ENCODE assay signal across 28 cellular contexts in the genomic region with DNA sequence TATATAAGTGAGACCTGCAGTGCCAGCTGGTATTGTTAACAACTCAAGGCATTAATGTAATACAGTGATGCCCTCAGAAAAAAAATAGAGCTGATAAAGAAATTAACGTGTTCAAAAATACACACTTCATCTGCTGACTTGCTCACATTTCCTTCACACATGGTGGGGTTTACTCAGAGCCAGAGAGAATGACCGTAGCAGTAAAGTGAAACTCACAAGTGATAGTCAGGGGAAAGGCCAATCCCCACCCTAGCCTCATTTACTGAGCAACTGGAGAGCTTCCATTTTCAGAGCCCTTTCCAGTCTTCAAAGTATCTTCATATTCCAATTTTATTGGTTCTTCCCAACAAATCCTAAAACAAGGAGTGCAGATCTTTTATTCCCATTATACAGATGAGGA.
DNase-seq lines count a peak whose midpoint lies in the region; ATAC-seq and TF ChIP-seq lines count a peak whose summit lies in the region.
"Had no signal": no experiment of that assay in that cellular context is flagged by ENCODE, and none has a peak within 500 bp of the region (broad histone marks: within the 10 kb centered on the region; RNA-seq: fewer than 3 reads in every experiment).

No MANE protein-coding gene starts in this region.

- H3K36me3 ChIP-seq in tibial nerve, result no peaks in the 10 kb centered on the region
- H3K36me3 ChIP-seq: breast epithelium had no signal

- WGBS in tibial nerve, 2 donors, result 75 to 82% methylated on average over 2 of the region's 2 CpGs

- H3K27me3 ChIP-seq in tibial nerve, result no peaks in the 10 kb centered on the region
- H3K27me3 ChIP-seq: breast epithelium had no signal

- no peak for TF ChIP-seq POLR2A in tibial nerve (IDR thresholded peaks at IDR 0.05)

- ATAC-seq in GM18498 (IDR thresholded peaks at IDR 0.05; ENCODE audit: unreplicated experiment) (peak; percentile 58), GM19351 (IDR thresholded peaks at IDR 0.05; ENCODE audit: unreplicated experiment) (peak; percentile 67), HG02759 (IDR thresholded peaks at IDR 0.05; ENCODE audit: unreplicated experiment) (peak; percentile 72)
- ATAC-seq: activated CD4-positive, CD25-positive, alpha-beta regulatory T cell treated with anti-CD3 and anti-CD28 coated beads, Interleukin-2, amount 50 U/mL, for 24 hours; activated T-helper 17 cell treated with anti-CD3 and anti-CD28 coated beads, Interleukin-2, amount 50 U/mL, for 72 hours; CD8-positive, alpha-beta T cell; natural killer cell had no signal

- TF ChIP-seq EP300 in tibial nerve (IDR thresholded peaks at IDR 0.05), result no peak

- H3K9me3 ChIP-seq in tibial nerve, result no peaks in the 10 kb centered on the region
- H3K9me3 ChIP-seq: breast epithelium had no signal

- no peak overlapping the region for H3K27ac ChIP-seq in tibial nerve
- H3K27ac ChIP-seq: breast epithelium, KMS-11, SK-N-MC had no signal

- DNase-seq in LHCN-M2 (ENCODE audit: low read depth), result peak; percentile 4
- no peak for DNase-seq in tibial nerve (ENCODE audit: low spot score in 2 of 2)
- DNase-seq in A172 (ENCODE audit: low spot score), result no peak
- DNase-seq in DMS114 treated with DMSO at 0.1 percent for 48 hours (lab: John Stamatoyannopoulos, UW; ENCODE audit: unreplicated experiment), result no peak
- no peak for DNase-seq in stimulated activated CD4-positive, alpha-beta T cell treated with anti-CD3 and anti-CD28 coated beads, Interleukin-12 subunit alpha, Interleukin-12 subunit beta, amount 100 ng/mL, for 4 hours
- DNase-seq: activated CD4-positive, alpha-beta memory T cell treated with anti-CD3 and anti-CD28 coated beads, Interleukin-2, amount 10 ng/mL, durations not matched to agents 7 days and 5 days; activated CD8-positive, alpha-beta memory T cell treated with anti-CD3 and anti-CD28 coated beads, Interleukin-2, amount 50 U/mL, for 48 hours; activated naive CD4-positive, alpha-beta T cell treated with anti-CD3 and anti-CD28 coated beads, Interleukin-2, amount 50 U/mL, for 16 hours; amygdala; CD8-positive, alpha-beta T cell; DMS 273 treated with DMSO at 0.1 percent for 48 hours; HCEC 1CT; kidney; midbrain; natural killer cell; NCI-H1417 treated with DMSO at 0.1 percent for 48 hours; NCI-H2081 treated with DMSO at 0.1 percent for 48 hours; NCI-H446 treated with DMSO at 0.1 percent for 48 hours; NCI-H82; stimulated activated CD8-positive, alpha-beta memory T cell treated with anti-CD3 and anti-CD28 coated beads, Interleukin-4, amount 100 ng/mL, for 48 hours had no signal

- H3K4me3 ChIP-seq in tibial nerve, result no peak overlapping the region
- H3K4me3 ChIP-seq: breast epithelium, SK-N-MC had no signal

- no peaks in the 10 kb centered on the region for H3K4me1 ChIP-seq in tibial nerve
- H3K4me1 ChIP-seq: breast epithelium had no signal

- no peak for TF ChIP-seq CTCF in tibial nerve (IDR thresholded peaks at IDR 0.05)
